Comparison of ENCODE assay signal across 7 cellular contexts in the genomic region with DNA sequence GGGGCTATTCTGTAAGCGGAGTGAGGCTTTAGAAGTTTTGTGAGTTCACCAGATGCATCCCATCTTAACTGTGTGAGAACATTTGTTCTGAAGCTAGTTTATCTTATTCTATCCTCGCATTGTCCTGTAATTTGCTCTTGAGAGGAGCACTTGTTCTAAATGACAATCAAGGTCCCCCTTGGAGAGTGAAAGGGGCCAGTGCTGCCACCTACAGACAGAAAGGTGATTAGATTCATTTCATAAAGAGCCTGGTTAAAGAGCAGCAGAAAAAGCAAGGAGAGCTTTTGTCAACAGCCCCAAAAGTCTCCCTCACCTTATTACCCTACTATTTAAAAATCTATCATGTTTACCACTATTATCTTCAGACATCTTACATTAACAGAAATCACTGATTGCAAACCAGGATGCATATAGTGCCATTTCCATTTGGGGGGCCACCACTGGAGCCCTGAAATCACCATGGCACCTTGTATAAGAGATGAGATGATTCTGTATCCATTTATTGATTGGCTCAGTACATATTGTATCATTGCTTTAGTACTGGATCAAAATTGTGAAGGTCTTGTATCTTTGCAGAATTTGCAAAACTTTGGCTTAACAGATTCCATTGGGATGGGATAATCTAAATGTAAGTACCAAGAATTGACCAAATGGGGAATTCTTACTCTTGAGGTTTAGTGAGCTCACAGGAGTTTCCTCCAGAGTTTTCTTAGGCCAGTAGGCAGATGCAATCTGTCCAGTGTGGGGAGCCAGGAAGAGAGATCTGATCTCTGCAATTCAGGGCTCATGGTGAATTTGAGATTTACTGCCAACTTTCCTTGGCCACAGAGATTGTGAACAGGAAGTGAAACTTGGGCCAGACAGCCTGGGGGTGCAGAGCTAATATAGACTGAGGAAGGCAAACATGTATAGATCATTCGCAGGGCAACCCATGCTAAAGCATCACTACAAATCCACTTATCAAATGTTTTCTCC.
DNase-seq lines count a peak whose midpoint lies in the region; ATAC-seq, FAIRE-seq and TF ChIP-seq lines count a peak whose summit lies in the region.

No MANE protein-coding gene starts in this region.

- no peaks in the 10 kb centered on the region for H3K79me2 ChIP-seq in endothelial cell of umbilical vein (ENCODE audit: control insufficient read depth, insufficient read depth, low read length)

- dilution Hi-C loops in endothelial cell of umbilical vein (cut with MboI; ENCODE audit: extremely low pct_ligation_motif_present, low sequenced_read_pairs), result no loop called here

- H3K27me3 ChIP-seq in endothelial cell of umbilical vein (ENCODE audit: control insufficient read depth in 2 of 2, insufficient read depth in 2 of 2, low read length in 2 of 2), result no peaks in the 10 kb centered on the region

- CTCF ChIA-PET in endothelial cell of umbilical vein (lab: Charles Lee), result interaction anchor here (0.6 to 4.6 kb wide), 26 partner anchors 8 to 630 kb away, joined by 3 to 31 read pairs (median 4); partner anchors contain the start of genes FOXD2 and TRABD2B

- TF ChIP-seq CTCF in endothelial cell of umbilical vein (IDR thresholded peaks at IDR 0.05; ENCODE audit: extremely low read depth in 1 of 2, insufficient read depth in 1 of 2, low read depth in 1 of 2, low read length in 2 of 2), result peak; percentile 48 to 56

- H2AFZ ChIP-seq in endothelial cell of umbilical vein (ENCODE audit: low read depth, low read length), result no peak overlapping the region

- H3K4me1 ChIP-seq in endothelial cell of umbilical vein (ENCODE audit: control insufficient read depth, extremely low read depth, insufficient read depth, low read length), result no peaks in the 10 kb centered on the region

- peak; percentile 55 for ATAC-seq in GM21515 (IDR thresholded peaks at IDR 0.05; ENCODE audit: unreplicated experiment)

- no peaks in the 10 kb centered on the region for H3K9me1 ChIP-seq in endothelial cell of umbilical vein (replicated peaks; ENCODE audit: control insufficient read depth, extremely low read depth, insufficient read depth, low read length)

- BruUV-seq in endothelial cell of umbilical vein (replicated peaks; lab: Mats Ljungman, UMichigan), result no TSS peak

- peak; percentile 33 for FAIRE-seq in endothelial cell of umbilical vein (lab: Jason Lieb, UNC)

- DNase-seq in GM03348 (ENCODE audit: low spot score) (peak; percentile 62), Kasumi-1 (lab: John Stamatoyannopoulos, UW) (peak; percentile 26 to 48), RPMI8226 (peak; percentile 82), endothelial cell of umbilical vein (ENCODE audit: low read depth, low spot score) (peak; percentile 61), midbrain (lab: John Stamatoyannopoulos, UW) (peak; percentile 84), SW 1271 (lab: John Stamatoyannopoulos, UW) (no peak)

- H3K9me3 ChIP-seq in endothelial cell of umbilical vein (replicated peaks; ENCODE audit: control insufficient read depth, insufficient read depth, low read length), result no peaks in the 10 kb centered on the region

- no peak overlapping the region for H3K4me2 ChIP-seq in endothelial cell of umbilical vein (ENCODE audit: insufficient read depth, low read length)

- no peak overlapping the region for H3K27ac ChIP-seq in endothelial cell of umbilical vein (ENCODE audit: insufficient read depth, low read depth, low read length)

- intact Hi-C loops in endothelial cell of umbilical vein (cut with micrococcal nuclease), result loop anchor here (1.0 kb wide), 3 partner anchors 64 to 323 kb away; partner anchors contain the start of gene TRABD2B

- POLR2A ChIA-PET in endothelial cell of umbilical vein (lab: Charles Lee), result no interaction called here

- no peaks in the 10 kb centered on the region for H4K20me1 ChIP-seq in endothelial cell of umbilical vein (replicated peaks; ENCODE audit: control insufficient read depth, extremely low read depth, insufficient read depth, low read length)

- no peak overlapping the region for H3K9ac ChIP-seq in endothelial cell of umbilical vein (replicated peaks; ENCODE audit: extremely low read depth, insufficient read depth, low read length)

- no peak for TF ChIP-seq POLR2A in endothelial cell of umbilical vein (IDR thresholded peaks at IDR 0.05; ENCODE audit: low read depth, low read length)

- H3K4me3 ChIP-seq in endothelial cell of umbilical vein (replicated peaks in 1 of 3; ENCODE audit: insufficient read depth in 1 of 3, low read depth in 1 of 3, low read length in 3 of 3), result no peak overlapping the region

- no peaks in the 10 kb centered on the region for H3K36me3 ChIP-seq in endothelial cell of umbilical vein (ENCODE audit: control insufficient read depth in 2 of 2, extremely low read depth in 1 of 2, insufficient read depth in 2 of 2, low read length in 2 of 2)

TF ChIP-seq in endothelial cell of umbilical vein, 7 proteins besides CTCF, POLR2A, EP300 and RAD21:
- TF ChIP-seq JUN (IDR thresholded peaks at IDR 0.05; ENCODE audit: borderline replicate concordance, insufficient read depth, insufficient read length, low read depth) (no peak), POLR2AphosphoS5 (IDR thresholded peaks at IDR 0.05; ENCODE audit: insufficient read depth, low read depth, low read length) (no peak), GATA2 (IDR thresholded peaks at IDR 0.05; ENCODE audit: insufficient read depth, insufficient read length, low read depth, low read length) (no peak), FOS (IDR thresholded peaks at IDR 0.05; ENCODE audit: borderline replicate concordance, insufficient read depth, low read length) (no peak), MAX (IDR thresholded peaks at IDR 0.05; ENCODE audit: insufficient read depth, insufficient read length) (no peak), MYC (IDR thresholded peaks at IDR 0.05; ENCODE audit: low read depth, low read length) (no peak), EZH2 (IDR thresholded peaks at IDR 0.05; ENCODE audit: borderline replicate concordance, low read depth, low read length, severe bottlenecking) (no peak)

Comparison
In these comparisons a context has a peak if more than half of its experiments do, and no peak if none do; other contexts are left out.
1. DNase-seq: peak in GM03348 (single experiment), Kasumi-1 (2 of 2), RPMI8226 (single experiment), endothelial cell of umbilical vein (single experiment) and midbrain (single experiment); none in SW 1271 (0 of 2).